ENCODE assay signal across 28 cellular contexts in genomic region chr3:123624302-123624701, GRCh38.
"Had no signal": no experiment of that assay in that cellular context is flagged by ENCODE, and none has a peak within 500 bp of the region (broad histone marks: within the 10 kb centered on the region; RNA-seq: fewer than 3 reads in every experiment).

No MANE protein-coding gene starts in this region.

- H3K9me3 Mint-ChIP-seq: activated CD4-positive, alpha-beta memory T cell treated with anti-CD3 and anti-CD28 coated beads, Interleukin-2, amount 10 ng/mL, durations not matched to agents 7 days and 5 days; activated CD4-positive, alpha-beta T cell treated with anti-CD3 and anti-CD28 coated beads, Interleukin-2, amount 10 ng/mL, durations not matched to agents 24 days and 14 days; activated naive CD4-positive, alpha-beta T cell treated with anti-CD3 and anti-CD28 coated beads, Interleukin-2, amount 10 ng/mL, durations not matched to agents 7 days and 5 days; activated naive CD8-positive, alpha-beta T cell treated with anti-CD3 and anti-CD28 coated beads, Interleukin-2, amount 10 ng/mL, durations not matched to agents 7 days and 5 days; activated T-cell treated with anti-CD3 and anti-CD28 coated beads, Interleukin-2, amount 50 U/mL, for 24 hours; effector memory CD8-positive, alpha-beta T cell; nephron progenitor cell had no signal

- H3K4me3 Mint-ChIP-seq: activated CD4-positive, alpha-beta memory T cell treated with anti-CD3 and anti-CD28 coated beads, Interleukin-2, amount 10 ng/mL, durations not matched to agents 7 days and 5 days; activated CD4-positive, alpha-beta T cell treated with anti-CD3 and anti-CD28 coated beads, Interleukin-2, amount 10 ng/mL, durations not matched to agents 24 days and 14 days; activated naive CD4-positive, alpha-beta T cell treated with anti-CD3 and anti-CD28 coated beads, Interleukin-2, amount 10 ng/mL, durations not matched to agents 7 days and 5 days; activated naive CD8-positive, alpha-beta T cell treated with anti-CD3 and anti-CD28 coated beads, Interleukin-2, amount 10 ng/mL, durations not matched to agents 7 days and 5 days; activated T-cell treated with anti-CD3 and anti-CD28 coated beads, Interleukin-2, amount 50 U/mL, for 24 hours; effector memory CD8-positive, alpha-beta T cell; nephron progenitor cell; T-helper 17 cell had no signal

- H3K4me1 Mint-ChIP-seq: activated CD4-positive, alpha-beta memory T cell treated with anti-CD3 and anti-CD28 coated beads, Interleukin-2, amount 10 ng/mL, durations not matched to agents 7 days and 5 days; activated CD4-positive, alpha-beta T cell treated with anti-CD3 and anti-CD28 coated beads, Interleukin-2, amount 10 ng/mL, durations not matched to agents 24 days and 14 days; activated naive CD4-positive, alpha-beta T cell treated with anti-CD3 and anti-CD28 coated beads, Interleukin-2, amount 10 ng/mL, durations not matched to agents 7 days and 5 days; activated naive CD8-positive, alpha-beta T cell treated with anti-CD3 and anti-CD28 coated beads, Interleukin-2, amount 10 ng/mL, durations not matched to agents 7 days and 5 days; nephron progenitor cell; T-helper 17 cell had no signal

- H3K9me3 ChIP-seq: heart right ventricle, mucosa of descending colon, neutrophil, right lobe of liver had no signal

- H3K4me3 ChIP-seq: heart right ventricle, mucosa of descending colon, right lobe of liver, skin epidermis had no signal

- H3K27ac Mint-ChIP-seq: activated CD4-positive, alpha-beta memory T cell treated with anti-CD3 and anti-CD28 coated beads, Interleukin-2, amount 10 ng/mL, durations not matched to agents 7 days and 5 days; activated CD4-positive, alpha-beta T cell treated with anti-CD3 and anti-CD28 coated beads, Interleukin-2, amount 10 ng/mL, durations not matched to agents 24 days and 14 days; activated naive CD4-positive, alpha-beta T cell treated with anti-CD3 and anti-CD28 coated beads, Interleukin-2, amount 10 ng/mL, durations not matched to agents 7 days and 5 days; activated naive CD8-positive, alpha-beta T cell treated with anti-CD3 and anti-CD28 coated beads, Interleukin-2, amount 10 ng/mL, durations not matched to agents 7 days and 5 days; activated T-cell treated with anti-CD3 and anti-CD28 coated beads, Interleukin-2, amount 50 U/mL, for 24 hours; effector memory CD8-positive, alpha-beta T cell; nephron progenitor cell; T-helper 17 cell had no signal

- H3K36me3 ChIP-seq: brain microvascular endothelial cell, neutrophil, WERI-Rb-1 had no signal

- H3K36me3 Mint-ChIP-seq: activated naive CD4-positive, alpha-beta T cell treated with anti-CD3 and anti-CD28 coated beads, Interleukin-2, amount 10 ng/mL, durations not matched to agents 7 days and 5 days; activated naive CD8-positive, alpha-beta T cell treated with anti-CD3 and anti-CD28 coated beads, Interleukin-2, amount 10 ng/mL, durations not matched to agents 7 days and 5 days had no signal

- DNase-seq: activated CD4-positive, alpha-beta memory T cell treated with anti-CD3 and anti-CD28 coated beads, Interleukin-2, amount 10 ng/mL, durations not matched to agents 7 days and 5 days; activated CD4-positive, alpha-beta T cell treated with anti-CD3 and anti-CD28 coated beads, Interleukin-2, amount 10 ng/mL, durations not matched to agents 24 days and 14 days; activated CD4-positive, CD25-positive, alpha-beta regulatory T cell treated with anti-CD3 and anti-CD28 coated beads, Interleukin-2, amount 50 U/mL, for 72 hours; activated CD8-positive, alpha-beta memory T cell treated with anti-CD3 and anti-CD28 coated beads, Interleukin-2, amount 50 U/mL, for 48 hours; activated gamma-delta T cell; activated naive CD4-positive, alpha-beta T cell treated with anti-CD3 and anti-CD28 coated beads, Interleukin-2, amount 10 ng/mL, durations not matched to agents 7 days and 5 days; activated naive CD8-positive, alpha-beta T cell treated with anti-CD3 and anti-CD28 coated beads, Interleukin-2, amount 10 ng/mL, durations not matched to agents 7 days and 5 days; activated T-cell treated with anti-CD3 and anti-CD28 coated beads, Interleukin-2, amount 50 U/mL, for 24 hours; brain microvascular endothelial cell; cortex of kidney; effector memory CD8-positive, alpha-beta T cell; erythroblast; foreskin keratinocyte; heart right ventricle; kidney glomerular epithelial cell; left ventricle myocardium superior; mucosa of descending colon; nephron progenitor cell; right lobe of liver; stimulated activated CD4-positive, alpha-beta T cell treated with anti-CD3 and anti-CD28 coated beads, Interleukin-12 subunit alpha, Interleukin-12 subunit beta, amount 100 ng/mL, for 4 hours; stimulated activated CD4-positive, alpha-beta T cell treated with anti-CD3 and anti-CD28 coated beads, Interleukin-4, amount 100 ng/mL, for 1 hour; stimulated activated naive CD8-positive, alpha-beta T cell treated with anti-CD3 and anti-CD28 coated beads, Interleukin-15, Interleukin-2, amounts not matched to agents 100 U/mL and 50 U/mL, for 24 hours; substantia nigra; T-helper 17 cell; T1000; WERI-Rb-1 had no signal

- H3K27ac ChIP-seq: brain microvascular endothelial cell, foreskin keratinocyte, heart right ventricle, neutrophil, right lobe of liver, WERI-Rb-1 had no signal

- H3K27me3 Mint-ChIP-seq: activated CD4-positive, alpha-beta T cell treated with anti-CD3 and anti-CD28 coated beads, Interleukin-2, amount 10 ng/mL, durations not matched to agents 24 days and 14 days; activated naive CD8-positive, alpha-beta T cell treated with anti-CD3 and anti-CD28 coated beads, Interleukin-2, amount 10 ng/mL, durations not matched to agents 7 days and 5 days had no signal

- ATAC-seq: effector memory CD8-positive, alpha-beta T cell; heart right ventricle; left ventricle myocardium superior; mucosa of descending colon; right lobe of liver; stimulated activated naive CD8-positive, alpha-beta T cell treated with anti-CD3 and anti-CD28 coated beads, Interleukin-15, Interleukin-2, amounts not matched to agents 100 U/mL and 50 U/mL, for 24 hours; T-helper 17 cell had no signal

- H3K27me3 ChIP-seq: brain microvascular endothelial cell, foreskin keratinocyte, heart right ventricle, neutrophil, right lobe of liver had no signal
